ENCODE assay signal across 28 cellular contexts in genomic region chr3:71566776-71567175, GRCh38.
"Had no signal": no experiment of that assay in that cellular context is flagged by ENCODE, and none has a peak within 500 bp of the region (broad histone marks: within the 10 kb centered on the region; RNA-seq: fewer than 3 reads in every experiment).

No MANE protein-coding gene starts in this region.

- H3K36me3 ChIP-seq: right atrium auricular region, right lobe of liver, thyroid gland, transverse colon, vagina had no signal

- H3K4me3 ChIP-seq: left lung, lower lobe of right lung, right atrium auricular region, right lobe of liver, smooth muscle cell, stomach, testis, thyroid gland, transverse colon, upper lobe of left lung, vagina had no signal

- H3K4me2 ChIP-seq: smooth muscle cell had no signal

- H3K27ac Mint-ChIP-seq: immature natural killer cell; mesothelial cell of epicardium; natural killer cell treated with Interleukin-12 subunit alpha and Interleukin-12 subunit beta and Interleukin-15 and Interleukin-18, amount 100 ng/mL, for 72 hours; stimulated activated memory B cell treated with anti-CD40 and anti-IgM and Interleukin-4, amounts not matched to agents 10 μg/mL and 1 μg/mL and 100 μg/mL, for 72 hours had no signal

- DNase-seq: hypothalamus; immature natural killer cell; kidney; left colon; left lung; lower lobe of right lung; mammary epithelial cell; mesendoderm; naive B cell; occipital lobe; right lobe of liver; stimulated activated CD4-positive, alpha-beta T cell treated with anti-CD3 and anti-CD28 coated beads, Interleukin-1b, Interleukin-23, amount 100 ng/mL, for 48 hours; stimulated activated CD4-positive, alpha-beta T cell treated with anti-CD3 and anti-CD28 coated beads, Interleukin-2, amount 100 ng/mL, for 48 hours; stimulated activated CD4-positive, alpha-beta T cell treated with anti-CD3 and anti-CD28 coated beads, Interleukin-4, amount 100 ng/mL, for 4 hours; stimulated activated CD8-positive, alpha-beta memory T cell treated with anti-CD3 and anti-CD28 coated beads, Interleukin-4, amount 100 ng/mL, for 48 hours; stimulated activated naive CD8-positive, alpha-beta T cell treated with anti-CD3 and anti-CD28 coated beads, Interleukin-15, Interleukin-2, amounts not matched to agents 100 U/mL and 50 U/mL, for 24 hours; stomach; testis; thyroid gland; transverse colon; upper lobe of left lung had no signal

- H3K9ac ChIP-seq: parathyroid adenoma had no signal

- H3K4me1 ChIP-seq: left lung, lower lobe of right lung, parathyroid adenoma, right lobe of liver, testis, thyroid gland, vagina had no signal

- H3K4me3 Mint-ChIP-seq: immature natural killer cell; mesothelial cell of epicardium; natural killer cell treated with Interleukin-12 subunit alpha and Interleukin-12 subunit beta and Interleukin-15 and Interleukin-18, amount 100 ng/mL, for 72 hours; stimulated activated memory B cell treated with anti-CD40 and anti-IgM and Interleukin-4, amounts not matched to agents 10 μg/mL and 1 μg/mL and 100 μg/mL, for 72 hours had no signal

- H3K27me3 ChIP-seq: left lung, right atrium auricular region, right lobe of liver, stomach, testis, thyroid gland, transverse colon, upper lobe of left lung, vagina had no signal

- H2AFZ ChIP-seq: parathyroid adenoma had no signal

- H3K27me3 Mint-ChIP-seq: naive B cell; natural killer cell treated with Interleukin-12 subunit alpha and Interleukin-12 subunit beta and Interleukin-15 and Interleukin-18, amount 100 ng/mL, for 72 hours had no signal

- H3K27ac ChIP-seq: left lung, lower lobe of right lung, parathyroid adenoma, right atrium auricular region, right lobe of liver, stomach, testis, thyroid gland, transverse colon, upper lobe of left lung, vagina had no signal

- ATAC-seq: left colon; left lung; lower lobe of right lung; natural killer cell treated with Interleukin-12 subunit alpha and Interleukin-12 subunit beta and Interleukin-15 and Interleukin-18, amount 100 ng/mL, for 72 hours; right lobe of liver; stimulated activated memory B cell treated with anti-CD40 and anti-IgM and Interleukin-4, amounts not matched to agents 10 μg/mL and 1 μg/mL and 100 μg/mL, for 72 hours; stimulated activated naive CD8-positive, alpha-beta T cell treated with anti-CD3 and anti-CD28 coated beads, Interleukin-15, Interleukin-2, amounts not matched to agents 100 U/mL and 50 U/mL, for 24 hours had no signal

- H3K9me3 ChIP-seq: left lung, lower lobe of right lung, right atrium auricular region, right lobe of liver, stomach, testis, thyroid gland, transverse colon, upper lobe of left lung, vagina had no signal

- H3K36me3 Mint-ChIP-seq: natural killer cell treated with Interleukin-12 subunit alpha and Interleukin-12 subunit beta and Interleukin-15 and Interleukin-18, amount 100 ng/mL, for 72 hours had no signal

- H3K9me3 Mint-ChIP-seq: immature natural killer cell; mesothelial cell of epicardium; naive B cell; natural killer cell treated with Interleukin-12 subunit alpha and Interleukin-12 subunit beta and Interleukin-15 and Interleukin-18, amount 100 ng/mL, for 72 hours; stimulated activated memory B cell treated with anti-CD40 and anti-IgM and Interleukin-4, amounts not matched to agents 10 μg/mL and 1 μg/mL and 100 μg/mL, for 72 hours had no signal
